15 cellular contexts compared by ENCODE assay signal in the genomic region with DNA sequence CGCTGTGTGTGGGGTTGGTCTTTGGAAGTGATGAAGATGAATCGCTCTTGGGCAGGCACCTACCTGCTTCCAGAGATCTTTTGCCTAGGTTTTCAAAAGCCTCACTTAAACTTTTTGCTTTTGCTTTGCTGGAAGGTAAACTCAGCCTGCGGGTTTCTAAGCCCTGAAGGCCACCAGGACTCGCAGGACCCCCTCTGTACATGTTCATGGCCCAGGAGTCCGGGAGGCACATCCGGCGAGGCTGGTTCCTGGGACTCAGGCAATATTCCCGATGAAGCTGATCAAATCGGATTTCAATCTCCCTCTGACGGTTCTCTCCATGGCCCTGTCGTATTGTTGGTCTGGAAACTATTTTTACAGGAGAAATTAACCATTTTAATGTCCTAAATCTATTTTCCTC. TPM values are rescaled to one million over a fixed set of nuclear protein-coding genes. Genes with fewer than 3 reads are reported as not detected.
DNase-seq lines count a peak whose midpoint lies in the region; ATAC-seq and TF ChIP-seq lines count a peak whose summit lies in the region.
"Had no signal": no experiment of that assay in that cellular context is flagged by ENCODE, and none has a peak within 500 bp of the region (broad histone marks: within the 10 kb centered on the region; RNA-seq: fewer than 3 reads in every experiment).

No MANE protein-coding gene starts in this region.

- H4K20me1 ChIP-seq in HCT116 (ENCODE audit: insufficient read depth) (peaks cover 29% of the 10 kb centered on the region; the same call in 1 of the 2 replicates), mammary epithelial cell (ENCODE audit: insufficient read depth, low read length) (no peaks in the 10 kb centered on the region)

- H3K36me3 ChIP-seq in HCT116 (ENCODE audit: control insufficient read depth in 1 of 2, insufficient read depth in 2 of 2, low read length in 2 of 2) (peaks cover 86 to 95% of the 10 kb centered on the region in 2 experiments), mammary epithelial cell (ENCODE audit: insufficient read depth, low read length) (peaks cover 65% of the 10 kb centered on the region), testis (ENCODE audit: low read depth, missing control alignments) (no peaks in the 10 kb centered on the region)

- H2AFZ ChIP-seq in HCT116 (ENCODE audit: low read depth, low read length, poor library complexity, severe bottlenecking): no peak overlapping the region
- no peak overlapping the region for H2AFZ ChIP-seq in mammary epithelial cell (ENCODE audit: low read depth, low read length)

- TF ChIP-seq POLR2A in HCT116 (IDR thresholded peaks at IDR 0.05; ENCODE audit: borderline replicate concordance, extremely low read depth, insufficient read depth, insufficient read length) (no peak), testis (IDR thresholded peaks at IDR 0.05) (no peak)

- peak; percentile 19 for DNase-seq in activated naive CD8-positive, alpha-beta T cell treated with anti-CD3 and anti-CD28 coated beads, Interleukin-2, amount 10 ng/mL, durations not matched to agents 7 days and 5 days
- DNase-seq in activated naive CD8-positive, alpha-beta T cell treated with anti-CD3 and anti-CD28 coated beads for 36 hours: no peak
- DNase-seq in HCT116 (ENCODE audit: low read depth, low spot score) (no peak), mammary epithelial cell (no peak), testis (peak; percentile 4), NCI-H226 (no peak), right cardiac atrium (no peak)
- DNase-seq: BE2C; CD8-positive, alpha-beta memory T cell; DMS 273 treated with DMSO at 0.1 percent for 48 hours; HFFc6; NCI-H1436; NCI-H2029 treated with DMSO at 0.1 percent for 48 hours; NCI-H524; OCI-M1 had no signal

- WGBS in mammary epithelial cell (ENCODE audit: low coverage, missing lambda C conversion rate): 97% methylated on average over 11 of the region's 11 CpGs
- WGBS in testis, 2 donors: 95 to 96% methylated on average over 11 of the region's 11 CpGs
- WGBS in right cardiac atrium: 95% methylated on average over 11 of the region's 11 CpGs

- no peaks in the 10 kb centered on the region for H3K4me1 ChIP-seq in HCT116 (ENCODE audit: control insufficient read depth in 1 of 2, insufficient read depth in 2 of 2, low read length in 2 of 2)
- no peaks in the 10 kb centered on the region for H3K4me1 ChIP-seq in mammary epithelial cell (ENCODE audit: insufficient read depth, low read length)
- H3K4me1 ChIP-seq in testis: no peaks in the 10 kb centered on the region
- H3K4me1 ChIP-seq in right cardiac atrium (ENCODE audit: control insufficient read depth, insufficient read depth, low read length): no peaks in the 10 kb centered on the region

- H3K9ac ChIP-seq in HCT116 (ENCODE audit: low read length) (no peak overlapping the region), mammary epithelial cell (ENCODE audit: insufficient read depth, low read length) (no peak overlapping the region)

- H3K4me1 Mint-ChIP-seq in activated naive CD8-positive, alpha-beta T cell treated with anti-CD3 and anti-CD28 coated beads, Interleukin-2, amount 10 ng/mL, durations not matched to agents 7 days and 5 days: peaks cover 40% of the 10 kb centered on the region
- peaks cover 5% of the 10 kb centered on the region for H3K4me1 Mint-ChIP-seq in activated naive CD8-positive, alpha-beta T cell treated with anti-CD3 and anti-CD28 coated beads for 36 hours

- in situ Hi-C loops in mammary epithelial cell (cut with MboI; ENCODE audit: low sequenced_read_pairs in 2 of 2): no loop called here

- POLR2A ChIA-PET in activated naive CD8-positive, alpha-beta T cell treated with anti-CD3 and anti-CD28 coated beads, Interleukin-2, amount 10 ng/mL, durations not matched to agents 7 days and 5 days (lab: Charles Lee): interaction anchor here (1.3 kb wide), 1 partner anchor 14 kb away, joined by 5 read pairs; no protein-coding TSS in a partner anchor
- POLR2A ChIA-PET in HCT116 (lab: Charles Lee): no interaction called here

- peaks cover 77% of the 10 kb centered on the region for H3K36me3 Mint-ChIP-seq in activated naive CD8-positive, alpha-beta T cell treated with anti-CD3 and anti-CD28 coated beads, Interleukin-2, amount 10 ng/mL, durations not matched to agents 7 days and 5 days
- peaks cover 90% of the 10 kb centered on the region for H3K36me3 Mint-ChIP-seq in activated naive CD8-positive, alpha-beta T cell treated with anti-CD3 and anti-CD28 coated beads for 36 hours
- H3K36me3 Mint-ChIP-seq: CD8-positive, alpha-beta memory T cell had no signal

- BruUV-seq in HCT116 (replicated peaks; lab: Mats Ljungman, UMichigan) (TSS peak; percentile 17), mammary epithelial cell (replicated peaks; lab: Mats Ljungman, UMichigan) (TSS peak; percentile 55)

- H3K9me3 ChIP-seq in HCT116 (ENCODE audit: control insufficient read depth in 1 of 2, insufficient read depth in 1 of 2, low read depth in 1 of 2, low read length in 2 of 2) (no peaks in the 10 kb centered on the region), mammary epithelial cell (replicated peaks; ENCODE audit: insufficient read depth, low read length) (no peaks in the 10 kb centered on the region), testis (no peaks in the 10 kb centered on the region), right cardiac atrium (ENCODE audit: control insufficient read depth, low read length) (no peaks in the 10 kb centered on the region)
- H3K9me3 ChIP-seq: BE2C had no signal

- RAD21 ChIA-PET in HCT116 (lab: Charles Lee; ENCODE audit: low non-redundant PET in 1 of 2, low total read pairs in 2 of 2, uncharacterized antibody in 2 of 2, unreplicated experiment in 2 of 2): no interaction called here

- H3K4me3 Mint-ChIP-seq in activated naive CD8-positive, alpha-beta T cell treated with anti-CD3 and anti-CD28 coated beads, Interleukin-2, amount 10 ng/mL, durations not matched to agents 7 days and 5 days: peak overlapping the region; percentile 15
- H3K4me3 Mint-ChIP-seq in activated naive CD8-positive, alpha-beta T cell treated with anti-CD3 and anti-CD28 coated beads for 36 hours: no peak overlapping the region
- H3K4me3 Mint-ChIP-seq: CD8-positive, alpha-beta memory T cell; HFFc6 had no signal

- intact Hi-C loops in HCT116 (cut with micrococcal nuclease) (no loop called here), mammary epithelial cell (cut with micrococcal nuclease) (no loop called here), testis (cut with DNase I; ENCODE audit: low total_unique reads) (no loop called here), right cardiac atrium (cut with DNase I) (no loop called here)

- H3K27me3 ChIP-seq in HCT116 (ENCODE audit: insufficient read depth, low read length) (no peaks in the 10 kb centered on the region), mammary epithelial cell (ENCODE audit: insufficient read depth, low read length) (no peaks in the 10 kb centered on the region), testis (no peaks in the 10 kb centered on the region), right cardiac atrium (ENCODE audit: control insufficient read depth, insufficient read depth) (no peaks in the 10 kb centered on the region)
- H3K27me3 ChIP-seq: BE2C had no signal

- dilution Hi-C loops in mammary epithelial cell (cut with HindIII; ENCODE audit: low sequenced_read_pairs): no loop called here

- no peaks in the 10 kb centered on the region for H3K9me2 ChIP-seq in HCT116 (ENCODE audit: insufficient read depth)

- H3K27ac Mint-ChIP-seq in activated naive CD8-positive, alpha-beta T cell treated with anti-CD3 and anti-CD28 coated beads, Interleukin-2, amount 10 ng/mL, durations not matched to agents 7 days and 5 days: peak overlapping the region; percentile 75
- H3K27ac Mint-ChIP-seq in activated naive CD8-positive, alpha-beta T cell treated with anti-CD3 and anti-CD28 coated beads for 36 hours: no peak overlapping the region
- H3K27ac Mint-ChIP-seq: HFFc6 had no signal

- no peaks in the 10 kb centered on the region for H3K27me3 Mint-ChIP-seq in activated naive CD8-positive, alpha-beta T cell treated with anti-CD3 and anti-CD28 coated beads, Interleukin-2, amount 10 ng/mL, durations not matched to agents 7 days and 5 days
- no peaks in the 10 kb centered on the region for H3K27me3 Mint-ChIP-seq in activated naive CD8-positive, alpha-beta T cell treated with anti-CD3 and anti-CD28 coated beads for 36 hours
- H3K27me3 Mint-ChIP-seq: CD8-positive, alpha-beta memory T cell had no signal

- TF ChIP-seq RAD21 in HCT116 (IDR thresholded peaks at IDR 0.05; ENCODE audit: low read depth): no peak

- ATAC-seq in activated naive CD8-positive, alpha-beta T cell treated with anti-CD3 and anti-CD28 coated beads, Interleukin-2, amount 10 ng/mL, durations not matched to agents 7 days and 5 days (ENCODE audit: low read depth): no peak
- ATAC-seq in HCT116: no peak
- ATAC-seq in right cardiac atrium: no peak

- H3K4me3 ChIP-seq in HCT116 (replicated peaks in 1 of 2; ENCODE audit: low read depth in 1 of 2, low read length in 2 of 2) (no peak overlapping the region), mammary epithelial cell (replicated peaks in 1 of 3; ENCODE audit: insufficient read depth in 1 of 3, low read depth in 2 of 3, low read length in 3 of 3) (no peak overlapping the region), testis (no peak overlapping the region), right cardiac atrium (ENCODE audit: low read length) (no peak overlapping the region)

- H3K9me3 Mint-ChIP-seq in activated naive CD8-positive, alpha-beta T cell treated with anti-CD3 and anti-CD28 coated beads, Interleukin-2, amount 10 ng/mL, durations not matched to agents 7 days and 5 days: no peaks in the 10 kb centered on the region
- H3K9me3 Mint-ChIP-seq in activated naive CD8-positive, alpha-beta T cell treated with anti-CD3 and anti-CD28 coated beads for 36 hours: peaks cover 2% of the 10 kb centered on the region
- H3K9me3 Mint-ChIP-seq: CD8-positive, alpha-beta memory T cell; HFFc6 had no signal

- H3K4me2 ChIP-seq in HCT116 (ENCODE audit: low read length): no peak overlapping the region
- no peak overlapping the region for H3K4me2 ChIP-seq in mammary epithelial cell (ENCODE audit: insufficient read depth, low read depth, low read length)

- H3K79me2 ChIP-seq in HCT116 (ENCODE audit: insufficient read depth, low read length) (peaks cover 98% of the 10 kb centered on the region), mammary epithelial cell (ENCODE audit: insufficient read depth, low read length) (peaks cover 87% of the 10 kb centered on the region)

- CTCF ChIA-PET in HCT116 (lab: Charles Lee): no interaction called here
- CTCF ChIA-PET in mammary epithelial cell (lab: Charles Lee; ENCODE audit: low non-redundant PET): no interaction called here

- no peak for TF ChIP-seq CTCF in HCT116 (IDR thresholded peaks at IDR 0.05 in 2 of 3, conservative IDR thresholded peaks at IDR 0.05 in 1 of 3; ENCODE audit: borderline replicate concordance in 1 of 3, insufficient read depth in 1 of 3, low read depth in 2 of 3, low read length in 2 of 3)
- no peak for TF ChIP-seq CTCF in mammary epithelial cell (conservative IDR thresholded peaks at IDR 0.05 in 1 of 2, IDR thresholded peaks at IDR 0.05 in 1 of 2; ENCODE audit: extremely low read depth in 1 of 2, insufficient read depth in 1 of 2, low read depth in 1 of 2, low read length in 2 of 2)
- no peak for TF ChIP-seq CTCF in testis (IDR thresholded peaks at IDR 0.05)

- H3K27ac ChIP-seq in HCT116 (ENCODE audit: low read depth, low read length) (no peak overlapping the region), mammary epithelial cell (ENCODE audit: insufficient read depth, low read depth, low read length) (no peak overlapping the region), testis (no peak overlapping the region), right cardiac atrium (ENCODE audit: low read length) (no peak overlapping the region)

RNA-seq across cellular contexts. Expression of a gene that starts 13.2 kb away (rescaled TPM):
- 100 to 1,000 TPM; 100 to 109 TPM for total RNA-seq in activated naive CD8-positive, alpha-beta T cell treated with anti-CD3 and anti-CD28 coated beads, Interleukin-2, amount 10 ng/mL, durations not matched to agents 7 days and 5 days
- 10 to 100 TPM; 68.4 to 78.1 TPM for total RNA-seq in activated naive CD8-positive, alpha-beta T cell treated with anti-CD3 and anti-CD28 coated beads for 36 hours
- total RNA-seq in HCT116 (2021; ENCODE audit: unreplicated experiment) (64.1 TPM), mammary epithelial cell (10 to 100 TPM in 1 of 2 donors, under 1 TPM in 1; 0.67 to 43.5 TPM), testis (10 to 100 TPM; 10.2 to 13.9 TPM), right cardiac atrium (under 1 TPM in 2 of 4 donors, not detected in 2; 0.77 to 0.94 TPM)
- 68.9 and 72.0 TPM in 2 replicates for polyA plus RNA-seq in HCT116 (2012)
- polyA plus RNA-seq in mammary epithelial cell (38.6 TPM), testis (ENCODE audit: insufficient read depth, low read depth, low replicate concordance) (30.2 TPM), right cardiac atrium (0.09 TPM)
- polyA minus RNA-seq in mammary epithelial cell: 67.1 TPM
- polyA plus RNA-seq: CD8-positive, alpha-beta memory T cell had no signal

Comparison
In these comparisons a context has a peak if more than half of its experiments do, and no peak if none do; other contexts are left out.
1. DNase-seq: peak in activated naive CD8-positive, alpha-beta T cell treated with anti-CD3 and anti-CD28 coated beads, Interleukin-2, amount 10 ng/mL, durations not matched to agents 7 days and 5 days (single experiment) and testis (single experiment); none in activated naive CD8-positive, alpha-beta T cell treated with anti-CD3 and anti-CD28 coated beads for 36 hours (single experiment), HCT116 (single experiment), mammary epithelial cell (single experiment), NCI-H226 (single experiment) and right cardiac atrium (0 of 3).